Comparison of ENCODE assay signal across 16 cellular contexts in genomic region chr5:54702470-54702869, GRCh38.
DNase-seq lines count a peak whose midpoint lies in the region; ATAC-seq and TF ChIP-seq lines count a peak whose summit lies in the region.
"Had no signal": no experiment of that assay in that cellular context is flagged by ENCODE, and none has a peak within 500 bp of the region (broad histone marks: within the 10 kb centered on the region; RNA-seq: fewer than 3 reads in every experiment).

No MANE protein-coding gene starts in this region.

- H4K20me1 ChIP-seq in PC-9 (ENCODE audit: insufficient read depth), result no peaks in the 10 kb centered on the region

- no peak overlapping the region for H3K4me3 Mint-ChIP-seq in CD14-positive monocyte
- H3K4me3 Mint-ChIP-seq in stimulated activated memory B cell treated with anti-CD40 and anti-IgM and Interleukin-4, amounts not matched to agents 10 μg/mL and 1 μg/mL and 100 μg/mL, for 72 hours, result no peak overlapping the region
- H3K4me3 Mint-ChIP-seq: activated naive CD4-positive, alpha-beta T cell treated with anti-CD3 and anti-CD28 coated beads, Interleukin-2, amount 50 U/mL, for 24 hours; stimulated activated naive CD8-positive, alpha-beta T cell treated with anti-CD3 and anti-CD28 coated beads, Interleukin-15, Interleukin-2, amounts not matched to agents 100 ng/mL and 50 ng/mL, for 24 hours had no signal

- no peaks in the 10 kb centered on the region for H3K79me2 ChIP-seq in PC-9 (ENCODE audit: low read depth)

- peaks cover 21% of the 10 kb centered on the region for H3F3A ChIP-seq in PC-9 (ENCODE audit: insufficient read depth, low read depth)

- no peaks in the 10 kb centered on the region for H3K9me2 ChIP-seq in PC-9 (ENCODE audit: insufficient read depth)

- H3K27ac Mint-ChIP-seq in CD14-positive monocyte, result peak overlapping the region in 5 of 7 donors; percentile 12 to 59 (median 31)
- H3K27ac Mint-ChIP-seq in stimulated activated memory B cell treated with anti-CD40 and anti-IgM and Interleukin-4, amounts not matched to agents 10 μg/mL and 1 μg/mL and 100 μg/mL, for 72 hours, result no peak overlapping the region
- H3K27ac Mint-ChIP-seq: stimulated activated naive CD8-positive, alpha-beta T cell treated with anti-CD3 and anti-CD28 coated beads, Interleukin-15, Interleukin-2, amounts not matched to agents 100 ng/mL and 50 ng/mL, for 24 hours had no signal

- no peaks in the 10 kb centered on the region for H3K9me3 ChIP-seq in PC-9 (ENCODE audit: insufficient read depth, low read depth)
- no peaks in the 10 kb centered on the region for H3K9me3 ChIP-seq in psoas muscle

- H3K36me3 Mint-ChIP-seq in CD14-positive monocyte, result no peaks in the 10 kb centered on the region
- no peaks in the 10 kb centered on the region for H3K36me3 Mint-ChIP-seq in stimulated activated memory B cell treated with anti-CD40 and anti-IgM and Interleukin-4, amounts not matched to agents 10 μg/mL and 1 μg/mL and 100 μg/mL, for 72 hours
- H3K36me3 Mint-ChIP-seq: activated naive CD4-positive, alpha-beta T cell treated with anti-CD3 and anti-CD28 coated beads, Interleukin-2, amount 50 U/mL, for 24 hours had no signal

- peak overlapping the region; percentile 48 for H3K4me2 ChIP-seq in PC-9

- TF ChIP-seq CTCF in CD14-positive monocyte (IDR thresholded peaks at IDR 0.05) (no peak), PC-9 (conservative IDR thresholded peaks at IDR 0.05) (no peak), fibroblast of pulmonary artery (IDR thresholded peaks at IDR 0.05; ENCODE audit: low read length, missing control alignments) (no peak), psoas muscle (IDR thresholded peaks at IDR 0.05) (no peak), foreskin fibroblast (IDR thresholded peaks at IDR 0.05; ENCODE audit: low read depth, low read length) (no peak)

- H3K27me3 ChIP-seq in PC-9 (ENCODE audit: insufficient read depth, low read depth), result no peaks in the 10 kb centered on the region
- no peaks in the 10 kb centered on the region for H3K27me3 ChIP-seq in psoas muscle (ENCODE audit: insufficient read depth in 3 of 3, low read length in 2 of 3)

- no peaks in the 10 kb centered on the region for H3K36me3 ChIP-seq in PC-9 (ENCODE audit: low read depth)
- no peaks in the 10 kb centered on the region for H3K36me3 ChIP-seq in psoas muscle (ENCODE audit: insufficient read depth in 1 of 2, low read depth in 1 of 2)

- H3K27me3 Mint-ChIP-seq in CD14-positive monocyte (ENCODE audit: low read depth in 3 of 3), result peaks cover 0 to 3% (median 0%) of the 10 kb centered on the region in 3 donors
- H3K27me3 Mint-ChIP-seq in stimulated activated memory B cell treated with anti-CD40 and anti-IgM and Interleukin-4, amounts not matched to agents 10 μg/mL and 1 μg/mL and 100 μg/mL, for 72 hours, result no peaks in the 10 kb centered on the region
- H3K27me3 Mint-ChIP-seq: activated naive CD4-positive, alpha-beta T cell treated with anti-CD3 and anti-CD28 coated beads, Interleukin-2, amount 50 U/mL, for 24 hours; stimulated activated naive CD8-positive, alpha-beta T cell treated with anti-CD3 and anti-CD28 coated beads, Interleukin-15, Interleukin-2, amounts not matched to agents 100 ng/mL and 50 ng/mL, for 24 hours had no signal

- no peak overlapping the region for H2AFZ ChIP-seq in PC-9

- no TSS peak for BruUV-seq in PC-9 (replicated peaks; lab: Mats Ljungman, UMichigan)

- H3K4me3 ChIP-seq in PC-9 (no peak overlapping the region), fibroblast of pulmonary artery (replicated peaks; ENCODE audit: low read depth, low read length) (no peak overlapping the region), psoas muscle (no peak overlapping the region), foreskin fibroblast (ENCODE audit: low read depth in 1 of 2, low read length in 2 of 2) (no peak overlapping the region)

- CTCF ChIA-PET in PC-9 (lab: Charles Lee), result no interaction called here

- ATAC-seq in psoas muscle, result peak in 2 of 4 donors; percentile 35 to 48
- no peak for ATAC-seq in stimulated activated memory B cell treated with anti-CD40 and anti-IgM and Interleukin-4, amounts not matched to agents 10 μg/mL and 1 μg/mL and 100 μg/mL, for 72 hours

- no peak for DNase-seq in CD14-positive monocyte (ENCODE audit: low spot score)
- no peak for DNase-seq in PC-9
- peak; percentile 41 for DNase-seq in fibroblast of pulmonary artery (ENCODE audit: low read depth)
- DNase-seq in psoas muscle, result no peak
- DNase-seq in foreskin fibroblast, result no peak
- no peak for DNase-seq in DMS153 (lab: John Stamatoyannopoulos, UW)
- DNase-seq: activated CD4-positive, alpha-beta T cell treated with anti-CD3 and anti-CD28 coated beads for 48 hours; DND-41; islet precursor cell; NCI-H1436 treated with DMSO at 0.1 percent for 48 hours; NCI-H345; SHP77 treated with DMSO at 0.1 percent for 48 hours; T-helper 9 cell had no signal

- H3K4me1 ChIP-seq in PC-9 (replicated peaks; ENCODE audit: insufficient read depth) (peaks cover 44% of the 10 kb centered on the region), psoas muscle (peaks cover 24% of the 10 kb centered on the region)

- H3K27ac ChIP-seq in PC-9 (peak overlapping the region; percentile 82), psoas muscle (peak overlapping the region; percentile 18)

- 17 to 30% (median 29%) methylated on average over 1 of the region's 1 CpG for WGBS in psoas muscle, 3 donors

- POLR2A ChIA-PET in PC-9 (lab: Charles Lee; ENCODE audit: unreplicated experiment), result no interaction called here

- H3K4me1 Mint-ChIP-seq in CD14-positive monocyte, result peaks cover 51% of the 10 kb centered on the region
- H3K4me1 Mint-ChIP-seq in stimulated activated memory B cell treated with anti-CD40 and anti-IgM and Interleukin-4, amounts not matched to agents 10 μg/mL and 1 μg/mL and 100 μg/mL, for 72 hours, result peaks cover 35% of the 10 kb centered on the region

- intact Hi-C loops in CD14-positive monocyte (cut with micrococcal nuclease), result no loop called here
- intact Hi-C loops in PC-9 (cut with micrococcal nuclease; ENCODE audit: unreplicated experiment), result no loop called here
- intact Hi-C loops in psoas muscle (cut with DNase I), result no loop called here

- H3K9me3 Mint-ChIP-seq in CD14-positive monocyte, result no peaks in the 10 kb centered on the region
- no peaks in the 10 kb centered on the region for H3K9me3 Mint-ChIP-seq in stimulated activated memory B cell treated with anti-CD40 and anti-IgM and Interleukin-4, amounts not matched to agents 10 μg/mL and 1 μg/mL and 100 μg/mL, for 72 hours
- H3K9me3 Mint-ChIP-seq: activated naive CD4-positive, alpha-beta T cell treated with anti-CD3 and anti-CD28 coated beads, Interleukin-2, amount 50 U/mL, for 24 hours; stimulated activated naive CD8-positive, alpha-beta T cell treated with anti-CD3 and anti-CD28 coated beads, Interleukin-15, Interleukin-2, amounts not matched to agents 100 ng/mL and 50 ng/mL, for 24 hours had no signal
